ENCODE assay signal across 8 cellular contexts in the genomic region with DNA sequence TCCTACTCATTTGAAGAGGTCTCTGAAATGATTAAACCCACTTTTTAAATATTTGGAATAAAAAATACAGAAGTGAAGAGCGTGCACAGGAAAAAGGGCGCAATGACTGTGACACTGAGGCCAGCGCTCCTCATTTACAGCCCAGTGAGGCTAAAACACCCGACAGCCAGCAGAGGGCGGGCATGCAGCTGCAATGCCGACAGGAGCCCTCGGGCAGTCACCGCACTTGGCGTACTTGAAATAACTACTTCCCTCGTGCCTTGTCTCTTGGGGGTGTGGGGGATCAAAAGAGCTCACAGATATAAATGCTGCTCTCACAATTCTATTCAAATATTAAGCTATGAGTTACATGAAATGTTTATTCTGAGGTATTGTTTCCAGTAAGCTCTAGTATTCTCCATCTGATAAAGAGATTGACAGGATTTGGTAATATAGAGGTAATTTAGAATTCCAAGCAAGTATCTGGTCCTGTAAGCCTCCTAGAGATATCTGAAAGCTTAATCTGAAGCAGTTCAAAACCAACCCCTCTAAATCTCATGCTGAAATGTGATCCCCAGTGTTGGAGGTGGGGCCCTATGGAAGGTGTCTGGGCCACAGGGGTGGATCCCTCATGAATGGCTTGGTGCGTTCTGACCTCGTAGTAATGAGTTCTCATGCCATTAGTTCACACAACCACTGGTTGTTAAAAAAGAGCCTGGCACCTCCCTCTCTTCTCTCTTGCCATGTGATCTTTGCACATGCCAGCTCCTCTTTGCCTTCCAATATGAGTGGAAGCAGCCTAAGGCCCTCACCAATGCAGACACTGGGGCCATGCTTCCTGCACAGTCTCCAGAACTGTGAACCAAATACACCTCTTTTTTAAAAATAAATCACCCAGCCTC.
A peak's percentile ranks its signal among the peaks of the same experiment; 100 is the strongest.
DNase-seq lines count a peak whose midpoint lies in the region; ATAC-seq, FAIRE-seq and TF ChIP-seq lines count a peak whose summit lies in the region.

No MANE protein-coding gene starts in this region.

- peaks cover 5% of the 10 kb centered on the region for H3K36me3 ChIP-seq in neural progenitor cell

- no peak overlapping the region for H3K4me3 ChIP-seq in LNCaP clone FGC (ENCODE audit: low read depth, low read length)
- no peak overlapping the region for H3K4me3 ChIP-seq in fibroblast of pulmonary artery (replicated peaks; ENCODE audit: low read depth, low read length)
- no peak overlapping the region for H3K4me3 ChIP-seq in neural progenitor cell

- peaks cover 6% of the 10 kb centered on the region for H3K4me1 ChIP-seq in neural progenitor cell

- H3K36me3 Mint-ChIP-seq in neural progenitor cell: peaks cover 13% of the 10 kb centered on the region

- no peaks in the 10 kb centered on the region for H3K9me3 Mint-ChIP-seq in neural progenitor cell
- H3K9me3 Mint-ChIP-seq in stimulated activated naive CD8-positive, alpha-beta T cell treated with anti-CD3 and anti-CD28 coated beads, Interleukin-15, amount 100 ng/mL, for 72 hours: no peaks in the 10 kb centered on the region

- H3K79me2 ChIP-seq in neural progenitor cell (ENCODE audit: low read depth): no peaks in the 10 kb centered on the region

- TF ChIP-seq CTCF in C4-2B (conservative IDR thresholded peaks at IDR 0.05): peak; percentile 92
- TF ChIP-seq CTCF in LNCaP clone FGC (IDR thresholded peaks at IDR 0.05; ENCODE audit: control insufficient read depth, extremely low read depth, insufficient read depth): peak; percentile 94
- peak; percentile 93 for TF ChIP-seq CTCF in fibroblast of pulmonary artery (IDR thresholded peaks at IDR 0.05; ENCODE audit: low read length, missing control alignments)
- TF ChIP-seq CTCF in neural progenitor cell (IDR thresholded peaks at IDR 0.05): peak; percentile 94

- H3K27ac ChIP-seq in C4-2B (no peak overlapping the region), neural progenitor cell (no peak overlapping the region)

- H3K4me1 Mint-ChIP-seq in neural progenitor cell: peaks cover 4% of the 10 kb centered on the region
- no peaks in the 10 kb centered on the region for H3K4me1 Mint-ChIP-seq in stimulated activated naive CD8-positive, alpha-beta T cell treated with anti-CD3 and anti-CD28 coated beads, Interleukin-15, amount 100 ng/mL, for 72 hours

- H3K4me2 ChIP-seq in neural progenitor cell: no peak overlapping the region

- no peaks in the 10 kb centered on the region for H3F3A ChIP-seq in neural progenitor cell (ENCODE audit: low read depth)

- no peaks in the 10 kb centered on the region for H3K27me3 ChIP-seq in neural progenitor cell

- H2AFZ ChIP-seq in neural progenitor cell (replicated peaks): no peak overlapping the region

- ATAC-seq in GM21360 (IDR thresholded peaks at IDR 0.05; ENCODE audit: unreplicated experiment): peak; percentile 84
- peak; percentile 95 for ATAC-seq in stimulated activated naive CD8-positive, alpha-beta T cell treated with anti-CD3 and anti-CD28 coated beads, Interleukin-15, amount 100 ng/mL, for 72 hours

- no peak overlapping the region for H3K27ac Mint-ChIP-seq in neural progenitor cell
- H3K27ac Mint-ChIP-seq in stimulated activated naive CD8-positive, alpha-beta T cell treated with anti-CD3 and anti-CD28 coated beads, Interleukin-15, amount 100 ng/mL, for 72 hours: no peak overlapping the region

- no peak overlapping the region for H3K4me3 Mint-ChIP-seq in neural progenitor cell
- no peak overlapping the region for H3K4me3 Mint-ChIP-seq in stimulated activated naive CD8-positive, alpha-beta T cell treated with anti-CD3 and anti-CD28 coated beads, Interleukin-15, amount 100 ng/mL, for 72 hours

- FAIRE-seq in RCC 7860 (lab: Jason Lieb, UNC): no peak

- no peaks in the 10 kb centered on the region for H3K27me3 Mint-ChIP-seq in neural progenitor cell (ENCODE audit: insufficient read depth, low read depth)
- no peaks in the 10 kb centered on the region for H3K27me3 Mint-ChIP-seq in stimulated activated naive CD8-positive, alpha-beta T cell treated with anti-CD3 and anti-CD28 coated beads, Interleukin-15, amount 100 ng/mL, for 72 hours

- DNase-seq in LNCaP clone FGC (ENCODE audit: low read depth) (peak; percentile 21), RCC 7860 (ENCODE audit: low spot score) (peak; percentile 29), activated T-helper 1 cell treated with Interleukin-2 at 50 U/mL for 16 hours (ENCODE audit: low read depth) (peak; percentile 60), fibroblast of pulmonary artery (ENCODE audit: low read depth) (peak; percentile 79), neural progenitor cell (ENCODE audit: low spot score) (peak; percentile 88)
- peak; percentile 69 to 75 for DNase-seq in stimulated activated naive CD8-positive, alpha-beta T cell treated with anti-CD3 and anti-CD28 coated beads, Interleukin-15, amount 100 ng/mL, for 72 hours

- H3K9me3 ChIP-seq in neural progenitor cell (ENCODE audit: low read depth): no peaks in the 10 kb centered on the region

- peaks cover 5% of the 10 kb centered on the region for H4K20me1 ChIP-seq in neural progenitor cell (ENCODE audit: low read depth)

- H3K9ac ChIP-seq in neural progenitor cell: no peak overlapping the region

Comparison
In these comparisons a context has a peak if more than half of its experiments do, and no peak if none do; other contexts are left out.
1. DNase-seq: peak in every context shown above with its lines; median percentile 88 in neural progenitor cell; 79 in fibroblast of pulmonary artery; 72 in stimulated activated naive CD8-positive, alpha-beta T cell treated with anti-CD3 and anti-CD28 coated beads, Interleukin-15, amount 100 ng/mL, for 72 hours; 60 in activated T-helper 1 cell treated with Interleukin-2 at 50 U/mL for 16 hours; 29 in RCC 7860; 21 in LNCaP clone FGC.